In the genomic region with DNA sequence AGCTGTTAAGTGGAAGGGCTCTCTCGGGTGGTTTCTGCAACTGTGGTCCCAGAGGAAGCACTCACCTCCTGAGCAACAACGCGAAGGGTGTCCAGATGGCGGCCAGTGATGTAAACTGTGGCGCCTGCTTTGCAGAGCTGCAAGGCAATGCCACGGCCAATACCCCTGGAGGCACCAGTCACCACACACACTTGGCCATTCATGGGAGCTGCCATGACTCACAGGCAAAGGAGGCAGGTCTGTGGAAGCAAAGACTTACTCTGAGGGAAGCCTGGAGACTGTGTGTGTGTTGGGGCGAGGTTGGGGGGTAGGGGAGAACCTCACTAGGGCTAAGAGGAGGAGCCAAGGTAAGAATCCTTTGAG, we compare ENCODE assay signal across 8 cellular contexts. TPM values are rescaled to one million over a fixed set of nuclear protein-coding genes. Genes with fewer than 3 reads are reported as not detected.
A peak's percentile ranks its signal among the peaks of the same experiment; 100 is the strongest.
DNase-seq lines count a peak whose midpoint lies in the region; ATAC-seq and TF ChIP-seq lines count a peak whose summit lies in the region.

No MANE protein-coding gene starts in this region.

- DNase-seq in COLO668 (lab: John Stamatoyannopoulos, UW; ENCODE audit: unreplicated experiment) (peak; percentile 26), prostate gland (ENCODE audit: low spot score) (no peak)
- DNase-seq in NK-92 treated with Interleukin-12 subunit alpha and Interleukin-12 subunit beta, amount 100 ng/mL, for 24 hours (lab: John Stamatoyannopoulos, UW): no peak

- H3K27me3 ChIP-seq in gastroesophageal sphincter: no peaks in the 10 kb centered on the region
- no peaks in the 10 kb centered on the region for H3K27me3 ChIP-seq in prostate gland (replicated peaks; ENCODE audit: insufficient read depth)

- H3K4me1 ChIP-seq in gastroesophageal sphincter: peaks cover 4 to 51% (median 10%) of the 10 kb centered on the region in 3 donors
- peaks cover 14% of the 10 kb centered on the region for H3K4me1 ChIP-seq in prostate gland (replicated peaks)

- TF ChIP-seq CTCF in VCaP (conservative IDR thresholded peaks at IDR 0.05): no peak
- no peak for TF ChIP-seq CTCF in gastroesophageal sphincter (IDR thresholded peaks at IDR 0.05)
- TF ChIP-seq CTCF in prostate gland (IDR thresholded peaks at IDR 0.05): no peak

- WGBS in gastroesophageal sphincter (ENCODE audit: low coverage in 1 of 2), 2 donors: 23% methylated on average over 2 of the region's 7 CpGs; no CpG with 5 or more reads in 1 of the 2 donors
- 58% methylated on average over 7 of the region's 7 CpGs for WGBS in prostate gland

- TF ChIP-seq EP300 in gastroesophageal sphincter (IDR thresholded peaks at IDR 0.05): no peak

- peak overlapping the region; percentile 84 for H3K27ac ChIP-seq in VCaP
- peak overlapping the region in 3 of 4 donors; percentile 76 to 83 (median 82) for H3K27ac ChIP-seq in gastroesophageal sphincter
- peak overlapping the region; percentile 76 to 82 for H3K27ac ChIP-seq in prostate gland

- intact Hi-C loops in prostate gland (cut with DNase I): loop anchor here (1.0 kb wide), 1 partner anchor 28 kb away; the partner anchor contains the start of gene RABGGTA

- no peak for TF ChIP-seq POLR2A in gastroesophageal sphincter (IDR thresholded peaks at IDR 0.05)
- TF ChIP-seq POLR2A in prostate gland (IDR thresholded peaks at IDR 0.05): no peak

- H3K9me3 ChIP-seq in gastroesophageal sphincter: no peaks in the 10 kb centered on the region
- no peaks in the 10 kb centered on the region for H3K9me3 ChIP-seq in prostate gland

- H3K4me3 ChIP-seq in gastroesophageal sphincter: peak overlapping the region; percentile 69 to 81
- peak overlapping the region; percentile 66 to 69 for H3K4me3 ChIP-seq in prostate gland

- H3K36me3 ChIP-seq in gastroesophageal sphincter: peaks cover 0 to 49% of the 10 kb centered on the region in 2 donors
- peaks cover 9 to 12% of the 10 kb centered on the region in 2 donors for H3K36me3 ChIP-seq in prostate gland

- ATAC-seq in HG02798 (IDR thresholded peaks at IDR 0.05; ENCODE audit: poor library complexity, unreplicated experiment) (peak; percentile 7), gastroesophageal sphincter (peak; percentile 14), GM19351 (IDR thresholded peaks at IDR 0.05; ENCODE audit: unreplicated experiment) (no peak), GM19397 (IDR thresholded peaks at IDR 0.05; ENCODE audit: unreplicated experiment) (no peak)

RNA-seq across cellular contexts. Expression of gene DHRS1, which starts 0.7 kb away (rescaled TPM):
- total RNA-seq in gastroesophageal sphincter: 10 to 100 TPM in 3 of 4 donors, 1 to 10 TPM in 1; 8.2 to 33.0 (median 17.7) TPM
- 10 to 100 TPM; 16.9 to 74.0 TPM for total RNA-seq in prostate gland

RNA-seq across cellular contexts. Expression of gene NOP9, which starts 0.8 kb away (rescaled TPM):
- total RNA-seq in gastroesophageal sphincter (10 to 100 TPM; 19.4 to 29.2 (median 22.8) TPM), prostate gland (10 to 100 TPM; 21.2 to 22.9 TPM)

RNA-seq across cellular contexts. Expression of gene CIDEB, which starts 8.9 kb away (rescaled TPM):
- total RNA-seq in gastroesophageal sphincter: 10 to 100 TPM in 2 of 4 donors, 1 to 10 TPM in 2; 4.9 to 12.5 (median 9.5) TPM
- 10 to 100 TPM in 1 of 2 donors, 1 to 10 TPM in 1; 9.1 to 17.8 TPM for total RNA-seq in prostate gland

RNA-seq across cellular contexts. Expression of gene LTB4R2, which starts 11.1 kb away (rescaled TPM):
- total RNA-seq in gastroesophageal sphincter: 1 to 10 TPM; 2.4 to 5.0 (median 3.4) TPM
- 10 to 100 TPM; 19.5 to 27.3 TPM for total RNA-seq in prostate gland

RNA-seq across cellular contexts. Expression of gene LTB4R, which starts 12.4 kb away (rescaled TPM):
- total RNA-seq in gastroesophageal sphincter: 1 to 10 TPM; 3.0 to 4.2 (median 3.4) TPM
- 10 to 100 TPM; 11.8 to 14.2 TPM for total RNA-seq in prostate gland

Comparison
In these comparisons a context has a peak if more than half of its experiments do, and no peak if none do; other contexts are left out.
1. ATAC-seq: peak in HG02798 (single experiment) and gastroesophageal sphincter (single experiment); none in GM19351 (single experiment) and GM19397 (single experiment).
2. Peak in every context shown above with its lines, with median percentiles within 50 percentile points of each other: H3K27ac ChIP-seq.